In genomic region chr6:13708679-13709261, GRCh38 we compare ENCODE assay signal across 8 cellular contexts. TPM values are rescaled to one million over a fixed set of nuclear protein-coding genes. Genes with fewer than 3 reads are reported as not detected.
DNase-seq lines count a peak whose midpoint lies in the region; ATAC-seq, FAIRE-seq and TF ChIP-seq lines count a peak whose summit lies in the region.

No MANE protein-coding gene starts in this region.

- H3K4me3 Mint-ChIP-seq in astrocyte (ENCODE audit: unreplicated experiment): peak overlapping the region; percentile 99

- H3K9me3 ChIP-seq in heart right ventricle (no peaks in the 10 kb centered on the region), astrocyte (ENCODE audit: insufficient read depth, low read depth, low read length) (no peaks in the 10 kb centered on the region), lower lobe of right lung (no peaks in the 10 kb centered on the region), vagina (no peaks in the 10 kb centered on the region)

- no peak overlapping the region for H2AFZ ChIP-seq in astrocyte (ENCODE audit: low read depth, low read length)

- no peaks in the 10 kb centered on the region for H3K36me3 Mint-ChIP-seq in astrocyte (ENCODE audit: low read depth, unreplicated experiment)

- H3K4me1 ChIP-seq in heart right ventricle: peaks cover 0 to 55% (median 42%) of the 10 kb centered on the region in 9 donors
- peaks cover 20% of the 10 kb centered on the region for H3K4me1 ChIP-seq in astrocyte (ENCODE audit: insufficient read depth, low read length)
- peaks cover 43% of the 10 kb centered on the region for H3K4me1 ChIP-seq in lower lobe of right lung
- H3K4me1 ChIP-seq in vagina: peaks cover 53% of the 10 kb centered on the region

- H3K36me3 ChIP-seq in heart right ventricle: no peaks in the 10 kb centered on the region
- H3K36me3 ChIP-seq in astrocyte (ENCODE audit: insufficient read depth, low read length): no peaks in the 10 kb centered on the region
- no peaks in the 10 kb centered on the region for H3K36me3 ChIP-seq in lower lobe of right lung
- H3K36me3 ChIP-seq in vagina: no peaks in the 10 kb centered on the region

- peak overlapping the region; percentile 92 for H3K9ac ChIP-seq in astrocyte (ENCODE audit: low read length)

- WGBS in heart right ventricle, 2 donors: 7 to 8% methylated on average over 7 of the region's 7 CpGs

- no peak for FAIRE-seq in astrocyte (lab: Jason Lieb, UNC)

- H3K27me3 Mint-ChIP-seq in astrocyte (ENCODE audit: low read depth, unreplicated experiment): no peaks in the 10 kb centered on the region

- H3K4me3 ChIP-seq in heart right ventricle (peak overlapping the region in 9 of 10 donors; percentile 57 to 88 (median 83)), astrocyte (ENCODE audit: insufficient read depth, low read depth, low read length) (peak overlapping the region; percentile 77), lower lobe of right lung (peak overlapping the region; percentile 85), vagina (peak overlapping the region; percentile 81 to 83)

- H3K27ac Mint-ChIP-seq in astrocyte (ENCODE audit: unreplicated experiment): peak overlapping the region; percentile 4

- intact Hi-C loops in heart right ventricle (cut with DNase I): loop anchor here in 3 of 10 donors (5.0 to 10.0 kb wide), 3 partner anchors 71 to 84 kb away; no protein-coding TSS in a partner anchor
- intact Hi-C loops in left ventricle myocardium superior (cut with micrococcal nuclease): no loop called here
- intact Hi-C loops in lower lobe of right lung (cut with DNase I): no loop called here
- intact Hi-C loops in vagina (cut with DNase I): no loop called here

- no peak for ATAC-seq in heart right ventricle
- ATAC-seq in left ventricle myocardium superior: no peak
- ATAC-seq in lower lobe of right lung: no peak
- ATAC-seq in GM18519 (IDR thresholded peaks at IDR 0.05; ENCODE audit: low FRiP score, unreplicated experiment): no peak

- peak overlapping the region in 8 of 10 donors; percentile 86 to 96 (median 93) for H3K27ac ChIP-seq in heart right ventricle
- no peak overlapping the region for H3K27ac ChIP-seq in astrocyte (ENCODE audit: low read depth, low read length)
- peak overlapping the region; percentile 89 for H3K27ac ChIP-seq in lower lobe of right lung
- H3K27ac ChIP-seq in vagina: peak overlapping the region; percentile 84

- TF ChIP-seq POLR2A in vagina (IDR thresholded peaks at IDR 0.05): no peak

- no peaks in the 10 kb centered on the region for H3K9me3 Mint-ChIP-seq in astrocyte (ENCODE audit: unreplicated experiment)

- DNase-seq in heart right ventricle (peak in 1 of 2 donors; percentile 18), left ventricle myocardium superior (no peak), astrocyte (ENCODE audit: low read depth) (peak; percentile 49), lower lobe of right lung (no peak), vagina (ENCODE audit: extremely low spot score in 2 of 2) (no peak), C1 segment of cervical spinal cord (lab: John Stamatoyannopoulos, UW) (no peak), DMS79 (lab: John Stamatoyannopoulos, UW) (no peak)

- H3K4me2 ChIP-seq in astrocyte (ENCODE audit: low read length): peak overlapping the region; percentile 92

- peaks cover 12% of the 10 kb centered on the region for H3K4me1 Mint-ChIP-seq in astrocyte (ENCODE audit: low read depth, unreplicated experiment)

- peaks cover 72% of the 10 kb centered on the region for H3K79me2 ChIP-seq in astrocyte (ENCODE audit: insufficient read depth, low read length)

- H3K27me3 ChIP-seq in heart right ventricle: no peaks in the 10 kb centered on the region
- H3K27me3 ChIP-seq in astrocyte (ENCODE audit: insufficient read depth, low read length): no peaks in the 10 kb centered on the region
- H3K27me3 ChIP-seq in lower lobe of right lung (ENCODE audit: low read depth): no peaks in the 10 kb centered on the region
- H3K27me3 ChIP-seq in vagina: no peaks in the 10 kb centered on the region

- peaks cover 48% of the 10 kb centered on the region for H4K20me1 ChIP-seq in astrocyte (ENCODE audit: insufficient read depth, low read length)

- no peak for TF ChIP-seq CTCF in heart right ventricle (IDR thresholded peaks at IDR 0.05)
- TF ChIP-seq CTCF in astrocyte (IDR thresholded peaks at IDR 0.05; ENCODE audit: insufficient read depth, low read depth, low read length): no peak
- no peak for TF ChIP-seq CTCF in lower lobe of right lung (IDR thresholded peaks at IDR 0.05)
- no peak for TF ChIP-seq CTCF in vagina (IDR thresholded peaks at IDR 0.05)

RNA-seq across cellular contexts. Expression of gene RANBP9, which starts 2.9 kb away (rescaled TPM):
- total RNA-seq in heart right ventricle (10 to 100 TPM; 29.4 to 41.6 (median 35.9) TPM), left ventricle myocardium superior (31.9 TPM), astrocyte (42.1 and 43.7 TPM in 2 replicates), lower lobe of right lung (37.0 TPM), vagina (50.6 TPM)
- 10 to 100 TPM; 10.0 to 17.2 TPM for polyA plus RNA-seq in heart right ventricle
